In the genomic region with DNA sequence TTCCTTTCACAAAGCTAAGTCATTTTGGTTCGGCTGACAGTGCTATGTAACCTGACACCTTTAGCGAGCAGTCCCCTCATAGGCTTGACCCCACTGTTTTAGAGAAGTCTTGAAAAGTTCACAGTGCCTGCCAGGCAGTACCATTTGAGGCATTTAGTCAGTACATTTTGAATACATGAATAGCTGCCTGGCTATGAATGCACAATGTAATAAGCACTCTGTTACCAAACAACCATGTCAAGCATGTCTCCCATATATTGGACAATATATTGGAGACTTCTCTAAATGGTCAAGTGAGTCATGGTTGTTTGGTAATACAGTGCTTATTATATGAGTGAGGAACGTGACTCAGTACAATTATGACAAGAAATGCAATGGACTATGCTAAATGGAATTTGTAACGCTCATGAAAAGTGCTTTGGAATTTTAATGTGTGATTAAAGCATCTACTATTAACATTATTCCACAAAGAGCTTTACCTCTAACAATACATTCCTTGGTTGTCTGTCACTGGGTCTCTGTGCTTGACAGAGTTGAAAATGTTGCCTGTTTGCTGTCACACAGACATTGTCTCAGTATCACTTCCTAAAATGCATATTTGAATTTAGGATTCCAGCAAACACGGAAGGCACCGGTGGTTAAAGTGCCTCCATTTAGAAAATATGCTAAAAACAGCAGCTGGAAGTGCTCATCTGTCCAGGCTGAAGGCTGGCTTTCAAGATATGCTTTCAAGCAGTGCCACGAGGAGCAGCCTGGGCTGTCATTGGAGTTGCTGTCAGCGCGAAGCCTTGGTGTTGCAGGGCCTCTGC, we compare ENCODE assay signal across 9 cellular contexts.
DNase-seq lines count a peak whose midpoint lies in the region; ATAC-seq and TF ChIP-seq lines count a peak whose summit lies in the region.
"Had no signal": no experiment of that assay in that cellular context is flagged by ENCODE, and none has a peak within 500 bp of the region (broad histone marks: within the 10 kb centered on the region; RNA-seq: fewer than 3 reads in every experiment).

No MANE protein-coding gene starts in this region.

- H3K27ac ChIP-seq in esophagus squamous epithelium, result no peak overlapping the region

- CTCF ChIA-PET in WTC11 (lab: Charles Lee), result interaction anchor here (1.1 kb wide), 1 partner anchor 14 kb away, joined by 3 read pairs; no protein-coding TSS in a partner anchor

- H3K27me3 Mint-ChIP-seq in WTC11 (ENCODE audit: low read depth) (no peaks in the 10 kb centered on the region; the same call in 1 of the 2 replicates), naive B cell (no peaks in the 10 kb centered on the region)

- TF ChIP-seq CTCF in WTC11 (IDR thresholded peaks at IDR 0.05) (no peak), esophagus squamous epithelium (IDR thresholded peaks at IDR 0.05) (no peak)

- H3K9me3 ChIP-seq in esophagus squamous epithelium, result no peaks in the 10 kb centered on the region

- H3K36me3 Mint-ChIP-seq in WTC11 (no peaks in the 10 kb centered on the region; the same call in 1 of the 2 replicates), naive B cell (no peaks in the 10 kb centered on the region)

- no peaks in the 10 kb centered on the region for H3K36me3 ChIP-seq in esophagus squamous epithelium

- POLR2A ChIA-PET in WTC11 (lab: Charles Lee), result interaction anchor here (0.5 kb wide), 1 partner anchor 444 kb away, joined by 4 read pairs; no protein-coding TSS in a partner anchor

- no peak overlapping the region for H3K4me3 ChIP-seq in esophagus squamous epithelium

- peaks cover 4% of the 10 kb centered on the region for H3K9me3 Mint-ChIP-seq in WTC11
- H3K9me3 Mint-ChIP-seq in naive B cell, result no peaks in the 10 kb centered on the region

- in situ Hi-C loops in G401 (cut with HindIII; ENCODE audit: low sequenced_read_pairs), result no loop called here

- H3K4me1 ChIP-seq in esophagus squamous epithelium, result no peaks in the 10 kb centered on the region

- no peak overlapping the region for H3K4me3 Mint-ChIP-seq in WTC11
- H3K4me3 Mint-ChIP-seq in naive B cell, result peak overlapping the region in 2 of 8 donors; percentile 14 to 47

- no peak for TF ChIP-seq POLR2A in esophagus squamous epithelium (IDR thresholded peaks at IDR 0.05)

- DNase-seq in WTC11 (ENCODE audit: low spot score) (no peak), naive B cell (peak; percentile 11), esophagus squamous epithelium (lab: John Stamatoyannopoulos, UW) (no peak), G401 (ENCODE audit: low spot score) (no peak), left lobe of liver (ENCODE audit: low spot score) (no peak)
- no peak for DNase-seq in activated naive CD4-positive, alpha-beta T cell treated with anti-CD3 and anti-CD28 coated beads, Interleukin-2, amount 50 U/mL, for 16 hours

- ATAC-seq in GM18870 (IDR thresholded peaks at IDR 0.05; ENCODE audit: unreplicated experiment), result peak; percentile 86
- ATAC-seq in HG03045 (IDR thresholded peaks at IDR 0.05; ENCODE audit: unreplicated experiment), result peak; percentile 72
- ATAC-seq in WTC11, result peak; percentile 85
- peak; percentile 88 to 90 for ATAC-seq in naive B cell (ENCODE audit: low read depth in 2 of 2)
- ATAC-seq in left lobe of liver, result no peak
- ATAC-seq: sciatic nerve had no signal

- H3K4me1 Mint-ChIP-seq in WTC11 (peaks cover 31% of the 10 kb centered on the region), naive B cell (peaks cover 0 to 21% (median 6%) of the 10 kb centered on the region in 3 donors)

- intact Hi-C loops in esophagus squamous epithelium (cut with DNase I), result no loop called here

- peaks cover 0 to 4% (median 0%) of the 10 kb centered on the region in 4 donors for H3K27me3 ChIP-seq in esophagus squamous epithelium

- 39 to 50% methylated on average over 9 of the region's 9 CpGs for WGBS in esophagus squamous epithelium, 2 donors

- H3K27ac Mint-ChIP-seq in WTC11 (no peak overlapping the region), naive B cell (peak overlapping the region in 2 of 6 donors; percentile 9 to 20)

TF ChIP-seq in WTC11, 78 proteins besides CTCF, POLR2A, EP300 and RAD21:
- TF ChIP-seq NFE2L1 (CRISPR knock-in tag; IDR thresholded peaks at IDR 0.05) (no peak), SMAD4 (CRISPR knock-in tag; IDR thresholded peaks at IDR 0.05) (no peak), ELF4 (CRISPR knock-in tag; IDR thresholded peaks at IDR 0.05; ENCODE audit: low read depth) (no peak), ZNF219 (CRISPR knock-in tag; IDR thresholded peaks at IDR 0.05; ENCODE audit: borderline replicate concordance) (no peak), GTF2I (CRISPR knock-in tag; conservative IDR thresholded peaks at IDR 0.05) (no peak), SOX15 (CRISPR knock-in tag; IDR thresholded peaks at IDR 0.05) (no peak), ZBTB21 (CRISPR knock-in tag; IDR thresholded peaks at IDR 0.05; ENCODE audit: borderline replicate concordance) (no peak), RELA (CRISPR knock-in tag; IDR thresholded peaks at IDR 0.05; ENCODE audit: borderline replicate concordance) (no peak)
- TF ChIP-seq, protein P1, sequence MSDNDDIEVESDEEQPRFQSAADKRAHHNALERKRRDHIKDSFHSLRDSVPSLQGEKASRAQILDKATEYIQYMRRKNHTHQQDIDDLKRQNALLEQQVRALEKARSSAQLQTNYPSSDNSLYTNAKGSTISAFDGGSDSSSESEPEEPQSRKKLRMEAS (CRISPR knock-in tag; IDR thresholded peaks at IDR 0.05), result no peak
- TF ChIP-seq, protein P2, sequence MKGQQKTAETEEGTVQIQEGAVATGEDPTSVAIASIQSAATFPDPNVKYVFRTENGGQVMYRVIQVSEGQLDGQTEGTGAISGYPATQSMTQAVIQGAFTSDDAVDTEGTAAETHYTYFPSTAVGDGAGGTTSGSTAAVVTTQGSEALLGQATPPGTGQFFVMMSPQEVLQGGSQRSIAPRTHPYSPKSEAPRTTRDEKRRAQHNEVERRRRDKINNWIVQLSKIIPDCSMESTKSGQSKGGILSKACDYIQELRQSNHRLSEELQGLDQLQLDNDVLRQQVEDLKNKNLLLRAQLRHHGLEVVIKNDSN (CRISPR knock-in tag; IDR thresholded peaks at IDR 0.05), result no peak
- TF ChIP-seq, protein P3, sequence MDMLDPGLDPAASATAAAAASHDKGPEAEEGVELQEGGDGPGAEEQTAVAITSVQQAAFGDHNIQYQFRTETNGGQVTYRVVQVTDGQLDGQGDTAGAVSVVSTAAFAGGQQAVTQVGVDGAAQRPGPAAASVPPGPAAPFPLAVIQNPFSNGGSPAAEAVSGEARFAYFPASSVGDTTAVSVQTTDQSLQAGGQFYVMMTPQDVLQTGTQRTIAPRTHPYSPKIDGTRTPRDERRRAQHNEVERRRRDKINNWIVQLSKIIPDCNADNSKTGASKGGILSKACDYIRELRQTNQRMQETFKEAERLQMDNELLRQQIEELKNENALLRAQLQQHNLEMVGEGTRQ (CRISPR knock-in tag; IDR thresholded peaks at IDR 0.05), result no peak
- TF ChIP-seq, protein P4, sequence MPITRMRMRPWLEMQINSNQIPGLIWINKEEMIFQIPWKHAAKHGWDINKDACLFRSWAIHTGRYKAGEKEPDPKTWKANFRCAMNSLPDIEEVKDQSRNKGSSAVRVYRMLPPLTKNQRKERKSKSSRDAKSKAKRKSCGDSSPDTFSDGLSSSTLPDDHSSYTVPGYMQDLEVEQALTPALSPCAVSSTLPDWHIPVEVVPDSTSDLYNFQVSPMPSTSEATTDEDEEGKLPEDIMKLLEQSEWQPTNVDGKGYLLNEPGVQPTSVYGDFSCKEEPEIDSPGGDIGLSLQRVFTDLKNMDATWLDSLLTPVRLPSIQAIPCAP (CRISPR knock-in tag; IDR thresholded peaks at IDR 0.05), result no peak
- TF ChIP-seq, protein P5, sequence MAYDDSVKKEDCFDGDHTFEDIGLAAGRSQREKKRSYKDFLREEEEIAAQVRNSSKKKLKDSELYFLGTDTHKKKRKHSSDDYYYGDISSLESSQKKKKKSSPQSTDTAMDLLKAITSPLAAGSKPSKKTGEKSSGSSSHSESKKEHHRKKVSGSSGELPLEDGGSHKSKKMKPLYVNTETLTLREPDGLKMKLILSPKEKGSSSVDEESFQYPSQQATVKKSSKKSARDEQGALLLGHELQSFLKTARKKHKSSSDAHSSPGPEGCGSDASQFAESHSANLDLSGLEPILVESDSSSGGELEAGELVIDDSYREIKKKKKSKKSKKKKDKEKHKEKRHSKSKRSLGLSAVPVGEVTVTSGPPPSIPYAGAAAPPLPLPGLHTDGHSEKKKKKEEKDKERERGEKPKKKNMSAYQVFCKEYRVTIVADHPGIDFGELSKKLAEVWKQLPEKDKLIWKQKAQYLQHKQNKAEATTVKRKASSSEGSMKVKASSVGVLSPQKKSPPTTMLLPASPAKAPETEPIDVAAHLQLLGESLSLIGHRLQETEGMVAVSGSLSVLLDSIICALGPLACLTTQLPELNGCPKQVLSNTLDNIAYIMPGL (CRISPR knock-in tag; IDR thresholded peaks at IDR 0.05), result no peak
- TF ChIP-seq, protein P6, sequence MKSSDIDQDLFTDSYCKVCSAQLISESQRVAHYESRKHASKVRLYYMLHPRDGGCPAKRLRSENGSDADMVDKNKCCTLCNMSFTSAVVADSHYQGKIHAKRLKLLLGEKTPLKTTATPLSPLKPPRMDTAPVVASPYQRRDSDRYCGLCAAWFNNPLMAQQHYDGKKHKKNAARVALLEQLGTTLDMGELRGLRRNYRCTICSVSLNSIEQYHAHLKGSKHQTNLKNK (CRISPR knock-in tag; IDR thresholded peaks at IDR 0.05), result no peak
